In genomic region chr15:58053236-58054153, GRCh38 we compare ENCODE assay signal across 19 cellular contexts. TPM values are rescaled to one million over a fixed set of nuclear protein-coding genes. Genes with fewer than 3 reads are reported as not detected.
DNase-seq lines count a peak whose midpoint lies in the region; TF ChIP-seq lines count a peak whose summit lies in the region.
"Had no signal": no experiment of that assay in that cellular context is flagged by ENCODE, and none has a peak within 500 bp of the region (broad histone marks: within the 10 kb centered on the region; RNA-seq: fewer than 3 reads in every experiment).

No MANE protein-coding gene starts in this region.

- H3K36me3 Mint-ChIP-seq in Calu3 (ENCODE audit: insufficient read depth, unreplicated experiment) (peaks cover 5% of the 10 kb centered on the region), nephron progenitor cell (ENCODE audit: low read depth) (no peaks in the 10 kb centered on the region)

- H3K4me3 ChIP-seq in A673 (ENCODE audit: low read depth, low read length, poor library complexity, severe bottlenecking) (no peak overlapping the region), WERI-Rb-1 (ENCODE audit: low read depth, low read length) (no peak overlapping the region)
- H3K4me3 ChIP-seq: GM12878 had no signal

- no TSS peak for BruUV-seq in A673 (replicated peaks; lab: Mats Ljungman, UMichigan)
- no TSS peak for BruUV-seq in Calu3 (replicated peaks; lab: Mats Ljungman, UMichigan)

- H3K4me1 Mint-ChIP-seq in Calu3 (ENCODE audit: low read depth, unreplicated experiment) = peaks cover 71% of the 10 kb centered on the region
- peaks cover 73% of the 10 kb centered on the region for H3K4me1 Mint-ChIP-seq in nephron progenitor cell

- CTCF ChIA-PET in A673 (lab: Charles Lee) = no interaction called here
- CTCF ChIA-PET in Calu3 (lab: Charles Lee) = no interaction called here

- H3K27me3 ChIP-seq in A673 (replicated peaks; ENCODE audit: insufficient read depth, low read depth, low read length, poor library complexity) (peaks cover 45% of the 10 kb centered on the region), WERI-Rb-1 (ENCODE audit: insufficient read depth, low read depth, severe bottlenecking) (no peaks in the 10 kb centered on the region)

- H3K4me3 Mint-ChIP-seq in Calu3 (ENCODE audit: low read depth, unreplicated experiment) (no peak overlapping the region), nephron progenitor cell (peak overlapping the region; percentile 5)
- H3K4me3 Mint-ChIP-seq: B cell had no signal

- H3K36me3 ChIP-seq in A673 (ENCODE audit: insufficient read depth, low read length, poor library complexity, severe bottlenecking) (no peaks in the 10 kb centered on the region), WERI-Rb-1 (no peaks in the 10 kb centered on the region)

- no peaks in the 10 kb centered on the region for H3K27me3 Mint-ChIP-seq in Calu3 (ENCODE audit: unreplicated experiment)
- peaks cover 3% of the 10 kb centered on the region for H3K27me3 Mint-ChIP-seq in nephron progenitor cell (ENCODE audit: low read depth, poor library complexity)

- TF ChIP-seq CTCF in A673 (conservative IDR thresholded peaks at IDR 0.05; ENCODE audit: low read depth, low read length) (no peak), Calu3 (IDR thresholded peaks at IDR 0.05; ENCODE audit: unreplicated experiment) (no peak), nephron progenitor cell (IDR thresholded peaks at IDR 0.05) (no peak), WERI-Rb-1 (IDR thresholded peaks at IDR 0.05; ENCODE audit: low read depth, low read length) (no peak)

- POLR2A ChIA-PET in A673 (lab: Charles Lee; ENCODE audit: low non-redundant PET) = interaction anchor here (0.7 kb wide), 1 partner anchor 41 kb away, joined by 3 read pairs; no protein-coding TSS in a partner anchor

- no peaks in the 10 kb centered on the region for H3K9me3 Mint-ChIP-seq in Calu3 (ENCODE audit: low read depth, unreplicated experiment)
- H3K9me3 Mint-ChIP-seq in nephron progenitor cell = no peaks in the 10 kb centered on the region

- intact Hi-C loops in A673 (cut with micrococcal nuclease; ENCODE audit: unreplicated experiment) = no loop called here
- intact Hi-C loops in Calu3 (cut with micrococcal nuclease; ENCODE audit: unreplicated experiment) = no loop called here

- peak; percentile 57 for DNase-seq in A673 (ENCODE audit: low spot score)
- no peak for DNase-seq in Calu3
- peak; percentile 26 for DNase-seq in NCI-H1417 treated with DMSO at 0.1 percent for 48 hours (lab: John Stamatoyannopoulos, UW)
- no peak for DNase-seq in nephron progenitor cell
- no peak for DNase-seq in NCI-H446 treated with DMSO at 0.1 percent for 48 hours (lab: John Stamatoyannopoulos, UW)
- DNase-seq in WERI-Rb-1 = no peak
- no peak for DNase-seq in hepatic stellate cell (ENCODE audit: low spot score)
- DNase-seq: DMS153; EL; GOT3; NCI-H146; NCI-H2029 treated with DMSO at 0.1 percent for 48 hours; NCI-H748 treated with DMSO at 0.1 percent for 48 hours; NK-92 treated with Interleukin-12 subunit alpha and Interleukin-12 subunit beta, amount 100 ng/mL, for 24 hours; SHP77 treated with DMSO at 0.1 percent for 48 hours; SK-N-SH had no signal

- H3K4me1 ChIP-seq in A673 (ENCODE audit: insufficient read depth, low read length, poor library complexity, severe bottlenecking) = no peaks in the 10 kb centered on the region

- no peak overlapping the region for H3K27ac ChIP-seq in A673 (ENCODE audit: low read depth, low read length, poor library complexity, severe bottlenecking)
- H3K27ac ChIP-seq in WERI-Rb-1 = no peak overlapping the region

- H3K9me3 ChIP-seq in A673 (ENCODE audit: low read depth, low read length, poor library complexity, severe bottlenecking) (no peaks in the 10 kb centered on the region), WERI-Rb-1 (ENCODE audit: severe bottlenecking) (no peaks in the 10 kb centered on the region)
- H3K9me3 ChIP-seq: SK-N-SH had no signal

- peak overlapping the region; percentile 20 for H3K27ac Mint-ChIP-seq in Calu3 (ENCODE audit: unreplicated experiment)
- no peak overlapping the region for H3K27ac Mint-ChIP-seq in nephron progenitor cell
- H3K27ac Mint-ChIP-seq: B cell had no signal

RNA-seq across cellular contexts. Expression of gene ALDH1A2, which starts 12.0 kb away (rescaled TPM):
- 1.5 and 1.7 TPM in 2 replicates for total RNA-seq in A673 (2021)
- 219 and 231 TPM in 2 replicates for total RNA-seq in Calu3 (2022)
- total RNA-seq: B cell, NCI-H460 had no signal

Comparison
In these comparisons a context has a peak if more than half of its experiments do, and no peak if none do; other contexts are left out.
1. DNase-seq: peak in A673 (single experiment) and NCI-H1417 treated with DMSO at 0.1 percent for 48 hours (single experiment); none in Calu3 (single experiment), nephron progenitor cell (single experiment), NCI-H446 treated with DMSO at 0.1 percent for 48 hours (single experiment), WERI-Rb-1 (single experiment) and hepatic stellate cell (single experiment).
2. RNA of gene ALDH1A2, which starts 12.0 kb away (total RNA-seq): 219 to 231 TPM in Calu3; 1.5 to 1.7 TPM in A673; every median in the first group is over 10 times any median in the second.